ENCODE assay signal across 9 cellular contexts in the genomic region with DNA sequence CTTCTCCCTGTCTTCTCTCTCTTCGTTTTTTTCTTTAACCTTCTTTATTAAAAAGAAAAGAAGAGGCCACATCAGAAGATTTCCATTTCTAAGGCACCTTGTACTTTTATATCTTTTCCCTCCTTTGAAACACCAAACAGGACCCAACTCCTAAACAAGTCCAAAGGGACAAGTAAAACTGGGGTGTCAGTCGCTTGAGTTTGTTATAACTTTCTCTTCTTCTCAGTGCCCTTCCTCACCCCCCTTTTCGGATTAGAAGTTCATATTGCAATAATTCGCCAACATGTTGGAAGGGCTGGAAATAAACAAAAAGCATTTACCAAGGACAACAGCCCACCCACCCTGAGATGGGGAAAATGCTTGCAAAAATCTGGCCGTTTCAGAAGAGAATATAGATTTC.
DNase-seq lines count a peak whose midpoint lies in the region; ATAC-seq and TF ChIP-seq lines count a peak whose summit lies in the region.
"Had no signal": no experiment of that assay in that cellular context is flagged by ENCODE, and none has a peak within 500 bp of the region (broad histone marks: within the 10 kb centered on the region; RNA-seq: fewer than 3 reads in every experiment).

No MANE protein-coding gene starts in this region.

- H3K27me3 Mint-ChIP-seq in stimulated activated naive CD8-positive, alpha-beta T cell treated with anti-CD3 and anti-CD28 coated beads, Interleukin-15, amount 100 ng/mL, for 72 hours: peaks cover 79% of the 10 kb centered on the region

- no peak for ATAC-seq in stimulated activated naive CD8-positive, alpha-beta T cell treated with anti-CD3 and anti-CD28 coated beads, Interleukin-15, amount 100 ng/mL, for 72 hours
- no peak for ATAC-seq in GM21576 (IDR thresholded peaks at IDR 0.05; ENCODE audit: unreplicated experiment)

- H3K27ac ChIP-seq in HUES64 (ENCODE audit: low read depth, low read length): no peak overlapping the region
- H3K27ac ChIP-seq in ascending aorta: peak overlapping the region; percentile 98 to 99
- H3K27ac ChIP-seq in layer of hippocampus (ENCODE audit: low read depth, low read length): peak overlapping the region; percentile 23
- H3K27ac ChIP-seq: neutrophil had no signal

- DNase-seq in ascending aorta (ENCODE audit: low spot score in 2 of 2) (no peak), cortex of kidney (lab: John Stamatoyannopoulos, UW) (no peak), lower leg skin (ENCODE audit: low spot score in 2 of 2) (no peak), OCI-M1 (lab: John Stamatoyannopoulos, UW) (no peak)
- no peak for DNase-seq in stimulated activated naive CD8-positive, alpha-beta T cell treated with anti-CD3 and anti-CD28 coated beads, Interleukin-15, amount 100 ng/mL, for 72 hours

- 57% methylated on average over 5 of the region's 5 CpGs for WGBS in HUES64
- 24 to 26% methylated on average over 5 of the region's 5 CpGs for WGBS in lower leg skin, 2 donors

- H3K9me3 Mint-ChIP-seq in stimulated activated naive CD8-positive, alpha-beta T cell treated with anti-CD3 and anti-CD28 coated beads, Interleukin-15, amount 100 ng/mL, for 72 hours: peaks cover 0 to 6% of the 10 kb centered on the region in 2 donors

- H3K36me3 ChIP-seq in HUES64 (ENCODE audit: insufficient read depth, low read length) (no peaks in the 10 kb centered on the region), ascending aorta (no peaks in the 10 kb centered on the region)
- H3K36me3 ChIP-seq: neutrophil had no signal

- H3K9ac ChIP-seq in HUES64 (ENCODE audit: low read depth, low read length): no peak overlapping the region

- peaks cover 36% of the 10 kb centered on the region for H3K27me3 ChIP-seq in HUES64 (ENCODE audit: insufficient read depth, low read length)
- H3K27me3 ChIP-seq in ascending aorta: no peaks in the 10 kb centered on the region
- no peaks in the 10 kb centered on the region for H3K27me3 ChIP-seq in layer of hippocampus (ENCODE audit: control insufficient read depth, insufficient read depth, low read length)
- H3K27me3 ChIP-seq: neutrophil had no signal

- intact Hi-C loops in ascending aorta (cut with DNase I): loop anchor here (1.0 to 10.0 kb wide), 7 partner anchors 94 to 1126 kb away; a partner anchor contains a TSS
- intact Hi-C loops in lower leg skin (cut with DNase I; ENCODE audit: low total_unique reads): loop anchor here (10.0 kb wide), 1 partner anchor 74 kb away; no protein-coding TSS in a partner anchor

- H3K4me3 Mint-ChIP-seq in stimulated activated naive CD8-positive, alpha-beta T cell treated with anti-CD3 and anti-CD28 coated beads, Interleukin-15, amount 100 ng/mL, for 72 hours: peak overlapping the region; percentile 68 to 71

- H3K27ac Mint-ChIP-seq in stimulated activated naive CD8-positive, alpha-beta T cell treated with anti-CD3 and anti-CD28 coated beads, Interleukin-15, amount 100 ng/mL, for 72 hours: peak overlapping the region in 1 of 2 donors; percentile 19

- peaks cover 10% of the 10 kb centered on the region for H3K4me1 Mint-ChIP-seq in stimulated activated naive CD8-positive, alpha-beta T cell treated with anti-CD3 and anti-CD28 coated beads, Interleukin-15, amount 100 ng/mL, for 72 hours

- H3K4me3 ChIP-seq in HUES64 (ENCODE audit: low read length): peak overlapping the region; percentile 77; the same call in 1 of the 2 replicates
- peak overlapping the region; percentile 54 to 62 for H3K4me3 ChIP-seq in ascending aorta
- H3K4me3 ChIP-seq in lower leg skin (ENCODE audit: low read depth, poor library complexity, severe bottlenecking): no peak overlapping the region

- H3K9me3 ChIP-seq in HUES64 (ENCODE audit: insufficient read depth, low read depth, low read length) (no peaks in the 10 kb centered on the region), ascending aorta (no peaks in the 10 kb centered on the region)
- H3K9me3 ChIP-seq: neutrophil had no signal

- H3K4me1 ChIP-seq in HUES64 (ENCODE audit: insufficient read depth, low read length) (peaks cover 12% of the 10 kb centered on the region), ascending aorta (peaks cover 3 to 16% of the 10 kb centered on the region in 2 donors)

- no peak for TF ChIP-seq CTCF in ascending aorta (IDR thresholded peaks at IDR 0.05)
- no peak for TF ChIP-seq CTCF in lower leg skin (IDR thresholded peaks at IDR 0.05)

- TF ChIP-seq POLR2A in lower leg skin (IDR thresholded peaks at IDR 0.05): no peak
